1 cellular context compared by ENCODE assay signal in the genomic region with DNA sequence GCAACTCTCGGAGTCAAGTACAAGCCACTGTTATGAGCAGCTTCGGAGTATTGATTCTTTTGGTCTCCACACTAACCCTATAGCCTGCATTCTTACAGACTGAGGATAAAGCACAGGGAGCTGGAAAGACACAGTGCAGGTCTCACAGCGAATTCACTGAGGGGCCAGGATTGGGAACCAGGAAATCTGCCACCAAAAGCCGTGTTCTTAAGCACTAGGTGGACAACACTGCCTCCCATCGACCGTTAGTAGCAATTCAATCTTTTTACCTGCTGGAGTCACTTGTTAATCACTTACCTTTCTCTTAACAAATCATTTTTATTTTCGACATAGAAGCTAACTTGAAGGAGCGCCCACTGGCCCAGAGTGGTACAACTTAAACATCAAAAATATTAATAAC.
A peak's percentile ranks its signal among the peaks of the same experiment; 100 is the strongest.
TF ChIP-seq lines count a peak whose summit lies in the region.

No MANE protein-coding gene starts in this region.

TF ChIP-seq in GM12878, 131 proteins besides CTCF, POLR2A, EP300 and RAD21:
- TF ChIP-seq IKZF1 (conservative IDR thresholded peaks at IDR 0.05) (0 out of 2 replicates have a peak, but pooled peaks have one; percentile 17), YBX1 (IDR thresholded peaks at IDR 0.05) (no peak), SMC3 (IDR thresholded peaks at IDR 0.05; ENCODE audit: borderline replicate concordance, low read length) (peak; percentile 69; the same call in 1 of the 2 replicates)
TF ChIP-seq in GM12878: peak in this region for 2.
